11 cellular contexts compared by ENCODE assay signal in genomic region chr1:6599991-6600390, GRCh38. TPM values are rescaled to one million over a fixed set of nuclear protein-coding genes. Genes with fewer than 3 reads are reported as not detected.
DNase-seq lines count a peak whose midpoint lies in the region; ATAC-seq, FAIRE-seq and TF ChIP-seq lines count a peak whose summit lies in the region.
"Not testable (repeated sequence)": the region's sequence is repeated elsewhere in the genome, so short reads cannot be mapped to it uniquely, and the experiment has no call there.
"Had no signal": no experiment of that assay in that cellular context is flagged by ENCODE, and none has a peak within 500 bp of the region (broad histone marks: within the 10 kb centered on the region; RNA-seq: fewer than 3 reads in every experiment).

No MANE protein-coding gene starts in this region.

- not testable (repeated sequence) for H3K27me3 ChIP-seq in GM23338 (ENCODE audit: insufficient read depth); heart left ventricle

- H3K4me1 ChIP-seq in A549 (peaks cover 13% of the 10 kb centered on the region; the same call in 2 of the 3 replicates), heart left ventricle (peaks cover 15 to 76% (median 66%) of the 10 kb centered on the region in 12 donors)
- H3K4me1 ChIP-seq in GM23338 (ENCODE audit: insufficient read depth) = not testable (repeated sequence)

- H3K4me3 Mint-ChIP-seq in GM23338 = peak overlapping the region; percentile 91
- peak overlapping the region; percentile 97 for H3K4me3 Mint-ChIP-seq in activated naive CD4-positive, alpha-beta T cell treated with anti-CD3 and anti-CD28 coated beads for 36 hours
- peak overlapping the region; percentile 87 to 99 (median 94) for H3K4me3 Mint-ChIP-seq in naive B cell

- intact Hi-C loops in activated naive CD4-positive, alpha-beta T cell treated with anti-CD3 and anti-CD28 coated beads for 36 hours (cut with micrococcal nuclease) = loop anchor here (2.0 to 5.0 kb wide), 4 partner anchors 102 to 403 kb away; partner anchors contain the start of genes DNAJC11, PLEKHG5 and RPL22
- intact Hi-C loops in heart left ventricle (cut with DNase I) = loop anchor here in 2 of 10 donors (2.0 to 5.0 kb wide), 3 partner anchors 19 to 102 kb away; partner anchors contain the start of genes DNAJC11 (in 1 of the 2) and THAP3 (in 1 of the 2)

- H3K27ac Mint-ChIP-seq in GM23338 (peak overlapping the region; percentile 75; the same call in 1 of the 2 replicates), naive B cell (peak overlapping the region in 2 of 6 donors; percentile 72 to 84)
- H3K27ac Mint-ChIP-seq in activated naive CD4-positive, alpha-beta T cell treated with anti-CD3 and anti-CD28 coated beads for 36 hours = peak overlapping the region; percentile 95

- H3F3A ChIP-seq in GM23338 (replicated peaks; ENCODE audit: low read depth) = not testable (repeated sequence)

- POLR2A ChIA-PET in A549 (lab: Yijun Ruan, JAX) = not testable (repeated sequence)
- POLR2A ChIA-PET in RWPE1 (lab: Yijun Ruan, JAX; ENCODE audit: low non-redundant PET) = interaction anchor here (0.5 to 2.1 kb wide), 3 partner anchors 8 to 20 kb away, joined by 3 to 8 read pairs (median 6); no protein-coding TSS in a partner anchor

- H4K20me1 ChIP-seq in GM23338 (replicated peaks; ENCODE audit: insufficient read depth) = peaks cover 41% of the 10 kb centered on the region

- peak overlapping the region; percentile 90 for H3K4me2 ChIP-seq in A549
- H3K4me2 ChIP-seq in GM23338 = peak overlapping the region; percentile 81

- H3K4me3 ChIP-seq in A549 (peak overlapping the region; percentile 72; the same call in 2 of the 3 replicates), GM23338 (peak overlapping the region; percentile 98), heart left ventricle (peak overlapping the region; percentile 72 to 96 (median 86)), skin epidermis (peak overlapping the region; percentile 70 to 98 (median 88))

- H3K4me1 Mint-ChIP-seq in GM23338 (peaks cover 20% of the 10 kb centered on the region), naive B cell (peaks cover 26 to 47% (median 44%) of the 10 kb centered on the region in 3 donors)
- peaks cover 52% of the 10 kb centered on the region for H3K4me1 Mint-ChIP-seq in activated naive CD4-positive, alpha-beta T cell treated with anti-CD3 and anti-CD28 coated beads for 36 hours (ENCODE audit: low read depth)

- H3K9me3 ChIP-seq in A549, heart left ventricle: not testable (repeated sequence)

- H3K79me2 ChIP-seq in GM23338 (replicated peaks; ENCODE audit: insufficient read depth) = peaks cover 57% of the 10 kb centered on the region

- peaks cover 55% of the 10 kb centered on the region for H3K36me3 Mint-ChIP-seq in GM23338 (ENCODE audit: low read depth)
- peaks cover 39% of the 10 kb centered on the region for H3K36me3 Mint-ChIP-seq in activated naive CD4-positive, alpha-beta T cell treated with anti-CD3 and anti-CD28 coated beads for 36 hours (ENCODE audit: low read depth)
- H3K36me3 Mint-ChIP-seq in naive B cell = not testable (repeated sequence)

- FAIRE-seq in A549 (lab: Jason Lieb, UNC) = not testable (repeated sequence)

- not testable (repeated sequence) for TF ChIP-seq CTCF in A549 (IDR thresholded peaks at IDR 0.05); GM23338 (conservative IDR thresholded peaks at IDR 0.05; ENCODE audit: low read depth in 2 of 2); RWPE1 (conservative IDR thresholded peaks at IDR 0.05; ENCODE audit: low read depth); heart left ventricle (IDR thresholded peaks at IDR 0.05)

- 90% methylated on average over 8 of the region's 8 CpGs for WGBS in A549 (ENCODE audit: missing lambda C conversion rate)
- WGBS in heart left ventricle, 4 donors = 59 to 72% (median 64%) methylated on average over 8 of the region's 8 CpGs

- H3K36me3 ChIP-seq in GM23338 (ENCODE audit: insufficient read depth) = not testable (repeated sequence)
- H3K36me3 ChIP-seq in heart left ventricle = peaks cover 0 to 45% (median 40%) of the 10 kb centered on the region in 9 donors

- H3K27ac ChIP-seq in A549 = peak overlapping the region; percentile 81 to 93; a peak in 4 of 6 replicates
- H3K27ac ChIP-seq in GM23338 (ENCODE audit: low read depth) = not testable (repeated sequence)
- H3K27ac ChIP-seq in RWPE1 = peak overlapping the region; percentile 98
- H3K27ac ChIP-seq in cingulate gyrus (ENCODE audit: low read depth, low read length) = peak overlapping the region; percentile 95
- H3K27ac ChIP-seq in heart left ventricle = peak overlapping the region; percentile 92 to 100 (median 99)
- peak overlapping the region in 20 of 21 experiments; percentile 55 to 99 (median 98) for H3K27ac ChIP-seq in skin epidermis

- CTCF ChIA-PET in A549 (lab: Yijun Ruan, JAX) (interaction anchor here (0.6 to 2.3 kb wide), 4 partner anchors 11 to 47 kb away, joined by 3 to 6 read pairs (median 4); partner anchors contain the start of genes NOL9 and TAS1R1), RWPE1 (lab: Yijun Ruan, JAX) (interaction anchor here (0.6 to 2.0 kb wide), 5 partner anchors 9 to 46 kb away, joined by 3 to 7 read pairs (median 4); partner anchors contain the start of gene NOL9)
- CTCF ChIA-PET in activated naive CD4-positive, alpha-beta T cell treated with anti-CD3 and anti-CD28 coated beads for 36 hours (lab: Charles Lee) = interaction anchor here (1.0 to 2.4 kb wide), 6 partner anchors 11 to 109 kb away, joined by 3 to 7 read pairs (median 4); partner anchors contain the start of genes NOL9 and PLEKHG5

- DNase-seq in A549 (ENCODE audit: low read depth in 1 of 2, low spot score in 1 of 2); GM23338 (ENCODE audit: low spot score); RWPE1 (ENCODE audit: low spot score); activated naive CD4-positive, alpha-beta T cell treated with anti-CD3 and anti-CD28 coated beads for 36 hours; heart left ventricle; naive B cell: not testable (repeated sequence)

- TF ChIP-seq RAD21 in A549 (conservative IDR thresholded peaks at IDR 0.05 in 1 of 2, IDR thresholded peaks at IDR 0.05 in 1 of 2) = not testable (repeated sequence)

- not testable (repeated sequence) for ATAC-seq in A549; GM23338; heart left ventricle; naive B cell (ENCODE audit: low read depth in 2 of 2)

- TF ChIP-seq POLR2A in A549 (IDR thresholded peaks at IDR 0.05; ENCODE audit: low read length); heart left ventricle (IDR thresholded peaks at IDR 0.05): not testable (repeated sequence)

- H3K27me3 Mint-ChIP-seq in GM23338 (ENCODE audit: insufficient read depth, low read depth, poor library complexity) = peaks cover 20% of the 10 kb centered on the region
- H3K27me3 Mint-ChIP-seq in activated naive CD4-positive, alpha-beta T cell treated with anti-CD3 and anti-CD28 coated beads for 36 hours (ENCODE audit: low read depth); naive B cell: not testable (repeated sequence)

- H3K9me3 Mint-ChIP-seq in GM23338; activated naive CD4-positive, alpha-beta T cell treated with anti-CD3 and anti-CD28 coated beads for 36 hours; naive B cell: not testable (repeated sequence)

- not testable (repeated sequence) for H2AFZ ChIP-seq in GM23338

- TF ChIP-seq EP300 in A549 (IDR thresholded peaks at IDR 0.05) = not testable (repeated sequence)

- H3K9me2 ChIP-seq in GM23338 (ENCODE audit: insufficient read depth) = not testable (repeated sequence)

RNA-seq across cellular contexts. Expression of gene KLHL21, which starts 2.7 kb away (rescaled TPM):
- polyA plus RNA-seq in A549 (2011; rRNA removed) = 3.3 and 3.5 TPM in 2 replicates
- polyA plus RNA-seq in A549 (2012; cell fraction: cytosol; rRNA removed) = 9.3 and 12.1 TPM in 2 replicates
- 24.8 and 37.6 TPM in 2 replicates for polyA plus RNA-seq in A549 (2012; cell fraction: nucleus; rRNA removed)
- 9.2 to 10.5 TPM (median 10.2 TPM) in 3 replicates for polyA plus RNA-seq in A549 (2017; fragmentation: RNase III; extraction: RNeasy Plus Mini Kit Qiagen cat#74134 plus additional on column Dnase treatment)
- polyA minus RNA-seq in A549 (2011; rRNA and poly(A)+ RNA removed) = 4.0 and 5.0 TPM in 2 replicates
- 31.1 and 35.9 TPM in 2 replicates for total RNA-seq in GM23338 (2014; rRNA removed; shearing (Covaris generic))
- 7.3 and 7.8 TPM in 2 replicates for polyA plus RNA-seq in GM23338 (2016; fragmentation: Nextera tagmentation; extraction: Ambion mirVana)
- 10 to 100 TPM; 21.0 to 23.3 TPM for total RNA-seq in activated naive CD4-positive, alpha-beta T cell treated with anti-CD3 and anti-CD28 coated beads for 36 hours
- total RNA-seq in heart left ventricle = 100 to 1,000 TPM in 1 of 9 donors, 10 to 100 TPM in 8; 38.7 to 179 (median 65.4) TPM
- polyA plus RNA-seq in heart left ventricle = 10 to 100 TPM; 28.6 to 47.8 TPM
- polyA plus RNA-seq in naive B cell (ENCODE audit: low read depth in 6 of 6) = 10 to 100 TPM in 4 of 6 donors, 1 to 10 TPM in 2; 9.7 to 17.9 (median 10.5) TPM

RNA-seq across cellular contexts. Expression of gene PHF13, which starts 13.5 kb away (rescaled TPM):
- polyA plus RNA-seq in A549 (2011; rRNA removed) = 4.3 TPM in 2 replicates
- polyA plus RNA-seq in A549 (2012; cell fraction: cytosol; rRNA removed) = 3.1 and 3.7 TPM in 2 replicates
- 4.6 and 5.5 TPM in 2 replicates for polyA plus RNA-seq in A549 (2012; cell fraction: nucleus; rRNA removed)
- polyA plus RNA-seq in A549 (2017; fragmentation: RNase III; extraction: RNeasy Plus Mini Kit Qiagen cat#74134 plus additional on column Dnase treatment) = 8.9 to 10.5 TPM (median 10.4 TPM) in 3 replicates
- 3.9 and 4.2 TPM in 2 replicates for polyA minus RNA-seq in A549 (2011; rRNA and poly(A)+ RNA removed)
- 33.2 and 37.1 TPM in 2 replicates for total RNA-seq in GM23338 (2014; rRNA removed; shearing (Covaris generic))
- 10.4 and 12.1 TPM in 2 replicates for polyA plus RNA-seq in GM23338 (2016; fragmentation: Nextera tagmentation; extraction: Ambion mirVana)
- 10 to 100 TPM; 10.8 to 11.3 TPM for total RNA-seq in activated naive CD4-positive, alpha-beta T cell treated with anti-CD3 and anti-CD28 coated beads for 36 hours
- 10 to 100 TPM in 2 of 9 donors, 1 to 10 TPM in 7; 3.5 to 11.2 (median 7.9) TPM for total RNA-seq in heart left ventricle
- 1 to 10 TPM; 2.9 to 7.3 TPM for polyA plus RNA-seq in heart left ventricle
- 1 to 10 TPM; 2.7 to 6.0 (median 4.2) TPM for polyA plus RNA-seq in naive B cell (ENCODE audit: low read depth in 6 of 6)

RNA-seq across cellular contexts. Expression of gene ZBTB48, which starts 20.2 kb away (rescaled TPM):
- polyA plus RNA-seq in A549 (2011; rRNA removed) = 5.8 and 8.0 TPM in 2 replicates
- polyA plus RNA-seq in A549 (2012; cell fraction: cytosol; rRNA removed) = 17.6 and 18.9 TPM in 2 replicates
- polyA plus RNA-seq in A549 (2012; cell fraction: nucleus; rRNA removed) = 40.3 and 64.8 TPM in 2 replicates
- polyA plus RNA-seq in A549 (2017; fragmentation: RNase III; extraction: RNeasy Plus Mini Kit Qiagen cat#74134 plus additional on column Dnase treatment) = 11.3 to 13.4 TPM (median 13.1 TPM) in 3 replicates
- 14.7 and 21.1 TPM in 2 replicates for polyA minus RNA-seq in A549 (2011; rRNA and poly(A)+ RNA removed)
- 21.0 and 25.5 TPM in 2 replicates for total RNA-seq in GM23338 (2014; rRNA removed; shearing (Covaris generic))
- polyA plus RNA-seq in GM23338 (2016; fragmentation: Nextera tagmentation; extraction: Ambion mirVana) = 17.3 and 18.0 TPM in 2 replicates
- total RNA-seq in activated naive CD4-positive, alpha-beta T cell treated with anti-CD3 and anti-CD28 coated beads for 36 hours = 10 to 100 TPM; 15.0 to 18.3 TPM
- 10 to 100 TPM in 7 of 9 donors, 1 to 10 TPM in 2; 6.4 to 23.1 (median 11.8) TPM for total RNA-seq in heart left ventricle
- 10 to 100 TPM; 12.4 to 17.0 TPM for polyA plus RNA-seq in heart left ventricle
- 10 to 100 TPM; 13.3 to 30.2 (median 24.4) TPM for polyA plus RNA-seq in naive B cell (ENCODE audit: low read depth in 6 of 6)

RNA-seq across cellular contexts. Expression of gene THAP3, which starts 24.7 kb away (rescaled TPM):
- polyA plus RNA-seq in A549 (2011; rRNA removed) (6.5 and 7.2 TPM in 2 replicates), A549 (2017; fragmentation: RNase III; extraction: RNeasy Plus Mini Kit Qiagen cat#74134 plus additional on column Dnase treatment) (10.8 to 12.5 TPM (median 12.0 TPM) in 3 replicates), GM23338 (2016; fragmentation: Nextera tagmentation; extraction: Ambion mirVana) (20.9 and 23.8 TPM in 2 replicates), heart left ventricle (10 to 100 TPM; 21.7 to 22.1 TPM), naive B cell (ENCODE audit: low read depth in 6 of 6) (10 to 100 TPM; 10.4 to 26.9 (median 21.7) TPM)
- 11.4 and 14.1 TPM in 2 replicates for polyA plus RNA-seq in A549 (2012; cell fraction: cytosol; rRNA removed)
- 21.8 and 29.0 TPM in 2 replicates for polyA plus RNA-seq in A549 (2012; cell fraction: nucleus; rRNA removed)
- polyA minus RNA-seq in A549 (2011; rRNA and poly(A)+ RNA removed) = 7.2 and 8.9 TPM in 2 replicates
- total RNA-seq in GM23338 (2014; rRNA removed; shearing (Covaris generic)) = 15.1 and 18.6 TPM in 2 replicates
- 10 to 100 TPM; 27.3 to 30.9 TPM for total RNA-seq in activated naive CD4-positive, alpha-beta T cell treated with anti-CD3 and anti-CD28 coated beads for 36 hours
- total RNA-seq in heart left ventricle = 10 to 100 TPM in 7 of 9 donors, 1 to 10 TPM in 2; 7.5 to 20.7 (median 12.1) TPM

RNA-seq across cellular contexts. Expression of gene TAS1R1, which starts 44.9 kb away (rescaled TPM):
- polyA plus RNA-seq in A549 (2011; rRNA removed) (not detected in 2 replicates), A549 (2017; fragmentation: RNase III; extraction: RNeasy Plus Mini Kit Qiagen cat#74134 plus additional on column Dnase treatment) (0.04 TPM in 1 of 3 replicates, not detected in the others), GM23338 (2016; fragmentation: Nextera tagmentation; extraction: Ambion mirVana) (0.19 TPM in 1 of 2 replicates, not detected in the other), heart left ventricle (not detected), naive B cell (ENCODE audit: low read depth in 6 of 6) (under 1 TPM in 2 of 6 donors, not detected in 4; 0.16 to 0.22 TPM)
- 0.03 TPM in 1 of 2 replicates, not detected in the other for polyA plus RNA-seq in A549 (2012; cell fraction: cytosol; rRNA removed)
- polyA plus RNA-seq in A549 (2012; cell fraction: nucleus; rRNA removed) = 0.02 and 0.07 TPM in 2 replicates
- polyA minus RNA-seq in A549 (2011; rRNA and poly(A)+ RNA removed) = not detected in 2 replicates
- not detected in 2 replicates for total RNA-seq in GM23338 (2014; rRNA removed; shearing (Covaris generic))
- total RNA-seq in activated naive CD4-positive, alpha-beta T cell treated with anti-CD3 and anti-CD28 coated beads for 36 hours = not detected
- total RNA-seq in heart left ventricle = not detected
- total RNA-seq: Daoy, HT1080, sciatic nerve had no signal
